Comparison of ENCODE assay signal across 1 cellular context in the genomic region with DNA sequence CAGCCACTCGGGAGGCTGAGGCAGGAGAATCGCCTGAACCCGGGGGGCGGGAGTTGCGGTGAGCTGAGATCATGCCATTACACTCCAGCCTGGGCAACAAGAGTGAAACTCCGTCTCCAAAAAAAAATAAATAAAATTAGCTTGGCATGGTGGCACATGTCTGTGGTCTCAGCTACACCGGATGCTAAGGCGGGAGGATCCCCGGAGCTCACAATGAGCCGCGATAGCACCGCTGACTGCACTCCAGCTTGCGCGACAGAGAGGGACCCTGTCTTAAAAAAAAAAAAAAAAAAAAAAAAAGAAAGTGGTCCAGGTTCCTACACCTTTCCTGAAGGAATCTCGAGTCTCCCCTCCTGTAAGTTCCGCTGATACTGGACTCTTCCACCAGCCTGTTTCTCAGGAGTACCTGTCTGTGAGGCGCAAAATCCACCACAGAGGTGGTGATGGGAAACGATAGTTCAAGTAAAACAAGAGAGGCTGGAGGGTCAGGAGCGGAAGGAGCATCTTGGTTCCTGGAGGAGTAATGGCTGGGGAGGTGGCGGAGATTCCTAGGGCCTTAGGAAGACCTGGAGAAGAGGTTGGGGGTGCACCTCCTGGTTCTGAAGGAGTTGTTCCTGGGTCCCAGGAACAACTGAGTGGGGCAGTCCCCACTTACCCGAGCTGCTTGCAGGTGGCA.
TF ChIP-seq lines count a peak whose summit lies in the region.

No MANE protein-coding gene starts in this region.

TF ChIP-seq in GM23338, 12 proteins besides CTCF, POLR2A, EP300 and RAD21 (continued from another document):
- no peak for TF ChIP-seq ZNF114 (CRISPR knock-in tag; IDR thresholded peaks at IDR 0.05)
- no peak for TF ChIP-seq EZH2 (IDR thresholded peaks at IDR 0.05; ENCODE audit: low read depth, unreplicated experiment)
- no peak for TF ChIP-seq EZH2phosphoT487 (IDR thresholded peaks at IDR 0.05; ENCODE audit: unreplicated experiment)
- TF ChIP-seq, protein P1, sequence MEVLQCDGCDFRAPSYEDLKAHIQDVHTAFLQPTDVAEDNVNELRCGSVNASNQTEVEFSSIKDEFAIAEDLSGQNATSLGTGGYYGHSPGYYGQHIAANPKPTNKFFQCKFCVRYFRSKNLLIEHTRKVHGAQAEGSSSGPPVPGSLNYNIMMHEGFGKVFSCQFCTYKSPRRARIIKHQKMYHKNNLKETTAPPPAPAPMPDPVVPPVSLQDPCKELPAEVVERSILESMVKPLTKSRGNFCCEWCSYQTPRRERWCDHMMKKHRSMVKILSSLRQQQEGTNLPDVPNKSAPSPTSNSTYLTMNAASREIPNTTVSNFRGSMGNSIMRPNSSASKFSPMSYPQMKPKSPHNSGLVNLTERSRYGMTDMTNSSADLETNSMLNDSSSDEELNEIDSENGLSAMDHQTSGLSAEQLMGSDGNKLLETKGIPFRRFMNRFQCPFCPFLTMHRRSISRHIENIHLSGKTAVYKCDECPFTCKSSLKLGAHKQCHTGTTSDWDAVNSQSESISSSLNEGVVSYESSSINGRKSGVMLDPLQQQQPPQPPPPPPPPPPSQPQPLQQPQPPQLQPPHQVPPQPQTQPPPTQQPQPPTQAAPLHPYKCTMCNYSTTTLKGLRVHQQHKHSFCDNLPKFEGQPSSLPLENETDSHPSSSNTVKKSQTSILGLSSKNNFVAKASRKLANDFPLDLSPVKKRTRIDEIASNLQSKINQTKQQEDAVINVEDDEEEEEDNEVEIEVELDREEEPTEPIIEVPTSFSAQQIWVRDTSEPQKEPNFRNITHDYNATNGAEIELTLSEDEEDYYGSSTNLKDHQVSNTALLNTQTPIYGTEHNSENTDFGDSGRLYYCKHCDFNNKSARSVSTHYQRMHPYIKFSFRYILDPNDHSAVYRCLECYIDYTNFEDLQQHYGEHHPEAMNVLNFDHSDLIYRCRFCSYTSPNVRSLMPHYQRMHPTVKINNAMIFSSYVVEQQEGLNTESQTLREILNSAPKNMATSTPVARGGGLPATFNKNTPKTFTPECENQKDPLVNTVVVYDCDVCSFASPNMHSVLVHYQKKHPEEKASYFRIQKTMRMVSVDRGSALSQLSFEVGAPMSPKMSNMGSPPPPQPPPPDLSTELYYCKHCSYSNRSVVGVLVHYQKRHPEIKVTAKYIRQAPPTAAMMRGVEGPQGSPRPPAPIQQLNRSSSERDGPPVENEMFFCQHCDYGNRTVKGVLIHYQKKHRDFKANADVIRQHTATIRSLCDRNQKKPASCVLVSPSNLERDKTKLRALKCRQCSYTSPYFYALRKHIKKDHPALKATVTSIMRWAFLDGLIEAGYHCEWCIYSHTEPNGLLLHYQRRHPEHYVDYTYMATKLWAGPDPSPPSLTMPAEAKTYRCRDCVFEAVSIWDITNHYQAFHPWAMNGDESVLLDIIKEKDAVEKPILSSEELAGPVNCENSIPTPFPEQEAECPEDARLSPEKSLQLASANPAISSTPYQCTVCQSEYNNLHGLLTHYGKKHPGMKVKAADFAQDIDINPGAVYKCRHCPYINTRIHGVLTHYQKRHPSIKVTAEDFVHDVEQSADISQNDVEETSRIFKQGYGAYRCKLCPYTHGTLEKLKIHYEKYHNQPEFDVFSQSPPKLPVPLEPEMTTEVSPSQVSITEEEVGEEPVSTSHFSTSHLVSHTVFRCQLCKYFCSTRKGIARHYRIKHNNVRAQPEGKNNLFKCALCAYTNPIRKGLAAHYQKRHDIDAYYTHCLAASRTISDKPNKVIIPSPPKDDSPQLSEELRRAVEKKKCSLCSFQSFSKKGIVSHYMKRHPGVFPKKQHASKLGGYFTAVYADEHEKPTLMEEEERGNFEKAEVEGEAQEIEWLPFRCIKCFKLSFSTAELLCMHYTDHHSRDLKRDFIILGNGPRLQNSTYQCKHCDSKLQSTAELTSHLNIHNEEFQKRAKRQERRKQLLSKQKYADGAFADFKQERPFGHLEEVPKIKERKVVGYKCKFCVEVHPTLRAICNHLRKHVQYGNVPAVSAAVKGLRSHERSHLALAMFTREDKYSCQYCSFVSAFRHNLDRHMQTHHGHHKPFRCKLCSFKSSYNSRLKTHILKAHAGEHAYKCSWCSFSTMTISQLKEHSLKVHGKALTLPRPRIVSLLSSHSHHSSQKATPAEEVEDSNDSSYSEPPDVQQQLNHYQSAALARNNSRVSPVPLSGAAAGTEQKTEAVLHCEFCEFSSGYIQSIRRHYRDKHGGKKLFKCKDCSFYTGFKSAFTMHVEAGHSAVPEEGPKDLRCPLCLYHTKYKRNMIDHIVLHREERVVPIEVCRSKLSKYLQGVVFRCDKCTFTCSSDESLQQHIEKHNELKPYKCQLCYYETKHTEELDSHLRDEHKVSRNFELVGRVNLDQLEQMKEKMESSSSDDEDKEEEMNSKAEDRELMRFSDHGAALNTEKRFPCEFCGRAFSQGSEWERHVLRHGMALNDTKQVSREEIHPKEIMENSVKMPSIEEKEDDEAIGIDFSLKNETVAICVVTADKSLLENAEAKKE (CRISPR knock-in tag; IDR thresholded peaks at IDR 0.05) = no peak
- TF ChIP-seq CREB1 (CRISPR knock-in tag; IDR thresholded peaks at IDR 0.05; ENCODE audit: low read depth) = no peak
- no peak for TF ChIP-seq REST (IDR thresholded peaks at IDR 0.05; ENCODE audit: unreplicated experiment)
- no peak for TF ChIP-seq JUNB (IDR thresholded peaks at IDR 0.05; ENCODE audit: unreplicated experiment)
- no peak for TF ChIP-seq POLR2AphosphoS5 (IDR thresholded peaks at IDR 0.05; ENCODE audit: low read depth)
